In the genomic region with DNA sequence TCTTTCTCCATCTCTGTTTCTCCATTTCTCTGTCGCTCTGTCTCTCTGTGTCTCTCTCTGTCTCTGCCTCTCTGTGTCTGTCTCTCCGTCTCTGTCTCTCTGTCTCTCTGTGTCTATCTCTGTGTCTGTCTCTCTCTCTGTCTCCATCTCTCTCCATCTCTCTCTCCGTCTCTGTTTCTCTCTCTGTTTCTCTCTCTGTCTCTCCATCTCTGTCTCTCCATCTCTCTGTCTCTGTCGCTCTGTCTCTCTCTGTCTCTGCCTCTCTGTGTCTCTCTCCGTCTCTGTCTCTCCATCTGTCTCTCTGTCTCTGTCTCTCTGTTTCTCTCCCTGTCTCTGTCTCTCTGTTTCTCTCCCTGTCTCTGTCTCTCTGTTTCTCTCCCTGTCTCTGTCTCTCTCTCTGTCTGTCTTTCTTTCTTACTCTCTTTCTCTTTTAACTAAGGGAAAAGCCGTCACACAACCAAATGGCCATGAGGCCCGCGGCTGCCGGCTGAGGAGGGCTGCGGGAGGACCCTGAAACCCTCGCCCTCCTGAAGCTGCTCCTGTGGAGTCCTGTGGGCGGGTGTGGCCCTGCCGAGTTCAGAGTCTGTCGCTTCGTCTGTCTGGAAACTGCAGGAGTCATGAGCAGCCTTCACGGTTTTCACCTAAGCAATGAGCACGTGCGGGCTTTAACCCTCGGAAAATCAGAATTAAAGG, we compare ENCODE assay signal across 16 cellular contexts. TPM values are rescaled to one million over a fixed set of nuclear protein-coding genes. Genes with fewer than 3 reads are reported as not detected.
DNase-seq lines count a peak whose midpoint lies in the region; ATAC-seq and TF ChIP-seq lines count a peak whose summit lies in the region.
"Had no signal": no experiment of that assay in that cellular context is flagged by ENCODE, and none has a peak within 500 bp of the region (broad histone marks: within the 10 kb centered on the region; RNA-seq: fewer than 3 reads in every experiment).

No MANE protein-coding gene starts in this region.

- peak overlapping the region; percentile 24 to 93 (median 86) for H3K27ac Mint-ChIP-seq in CD4-positive, alpha-beta memory T cell
- H3K27ac Mint-ChIP-seq in activated T-helper 2 cell treated with anti-CD3 and anti-CD28 coated beads, Interferon-gamma antibody, Interleukin-2, Interleukin-4, amounts not matched to agents 10 μg/mL and 5 μg/mL and 100 μg/mL, durations not matched to agents 14 hours and 24 hours and 36 hours, result peak overlapping the region; percentile 44
- peak overlapping the region; percentile 2 to 51 for H3K27ac Mint-ChIP-seq in natural killer cell

- H3K27me3 Mint-ChIP-seq in CD4-positive, alpha-beta memory T cell, result no peaks in the 10 kb centered on the region
- H3K27me3 Mint-ChIP-seq in activated T-helper 2 cell treated with anti-CD3 and anti-CD28 coated beads, Interferon-gamma antibody, Interleukin-2, Interleukin-4, amounts not matched to agents 10 μg/mL and 5 μg/mL and 100 μg/mL, durations not matched to agents 14 hours and 24 hours and 36 hours (ENCODE audit: low read depth), result no peaks in the 10 kb centered on the region
- H3K27me3 Mint-ChIP-seq in natural killer cell (ENCODE audit: low read depth in 2 of 2), result no peaks in the 10 kb centered on the region

- H3K27me3 ChIP-seq in CD4-positive, alpha-beta memory T cell (ENCODE audit: insufficient read depth, low read length), result no peaks in the 10 kb centered on the region
- H3K27me3 ChIP-seq: uterus had no signal

- DNase-seq in NCI-H748 (lab: John Stamatoyannopoulos, UW; ENCODE audit: unreplicated experiment) (peak; percentile 15), NCI-H748 treated with DMSO at 0.1 percent for 48 hours (lab: John Stamatoyannopoulos, UW) (no peak), natural killer cell (no peak), foreskin melanocyte (no peak)
- DNase-seq in CD4-positive, alpha-beta memory T cell, result no peak
- no peak for DNase-seq in activated T-helper 2 cell treated with anti-CD3 and anti-CD28 coated beads, Interferon-gamma antibody, Interleukin-2, Interleukin-4, amounts not matched to agents 10 μg/mL and 5 μg/mL and 100 μg/mL, durations not matched to agents 14 hours and 24 hours and 36 hours (ENCODE audit: low spot score)
- DNase-seq: activated T-cell treated with anti-CD3 and anti-CD28 coated beads for 4 hours; anterior cingulate cortex; C1 segment of cervical spinal cord; EL; KG1; NCI-H1092; stimulated activated naive CD4-positive, alpha-beta T cell; uterus had no signal

- H3K9me3 Mint-ChIP-seq in CD4-positive, alpha-beta memory T cell, result peaks cover 0 to 4% (median 0%) of the 10 kb centered on the region in 8 donors
- no peaks in the 10 kb centered on the region for H3K9me3 Mint-ChIP-seq in activated T-helper 2 cell treated with anti-CD3 and anti-CD28 coated beads, Interferon-gamma antibody, Interleukin-2, Interleukin-4, amounts not matched to agents 10 μg/mL and 5 μg/mL and 100 μg/mL, durations not matched to agents 14 hours and 24 hours and 36 hours
- H3K9me3 Mint-ChIP-seq in natural killer cell, result no peaks in the 10 kb centered on the region

- POLR2A ChIA-PET in CD4-positive, alpha-beta memory T cell (lab: Charles Lee; ENCODE audit: partially characterized antibody), result no interaction called here

- H3K4me3 ChIP-seq in CD4-positive, alpha-beta memory T cell (ENCODE audit: low read length in 2 of 2), result no peak overlapping the region
- H3K4me3 ChIP-seq: uterus had no signal

- ATAC-seq in natural killer cell (no peak), HG03432 (IDR thresholded peaks at IDR 0.05; ENCODE audit: unreplicated experiment) (no peak), GM18867 (IDR thresholded peaks at IDR 0.05; ENCODE audit: unreplicated experiment) (no peak)

- intact Hi-C loops in CD4-positive, alpha-beta memory T cell (cut with micrococcal nuclease), result no loop called here
- intact Hi-C loops in activated T-helper 2 cell treated with anti-CD3 and anti-CD28 coated beads, Interferon-gamma antibody, Interleukin-2, Interleukin-4, amounts not matched to agents 10 μg/mL and 5 μg/mL and 100 μg/mL, durations not matched to agents 14 hours and 24 hours and 36 hours (cut with micrococcal nuclease), result no loop called here
- intact Hi-C loops in natural killer cell (cut with micrococcal nuclease), result no loop called here

- H3K9me3 ChIP-seq in CD4-positive, alpha-beta memory T cell (ENCODE audit: control insufficient read depth in 1 of 2, low read length in 2 of 2), result no peaks in the 10 kb centered on the region
- H3K9me3 ChIP-seq: uterus had no signal

- H3K4me3 Mint-ChIP-seq in CD4-positive, alpha-beta memory T cell, result peak overlapping the region in 3 of 8 donors; percentile 18 to 41 (median 22)
- H3K4me3 Mint-ChIP-seq in activated T-helper 2 cell treated with anti-CD3 and anti-CD28 coated beads, Interferon-gamma antibody, Interleukin-2, Interleukin-4, amounts not matched to agents 10 μg/mL and 5 μg/mL and 100 μg/mL, durations not matched to agents 14 hours and 24 hours and 36 hours (ENCODE audit: low read depth), result no peak overlapping the region
- no peak overlapping the region for H3K4me3 Mint-ChIP-seq in natural killer cell

- H3K36me3 Mint-ChIP-seq in CD4-positive, alpha-beta memory T cell, result peaks cover 26 to 44% of the 10 kb centered on the region in 2 donors
- H3K36me3 Mint-ChIP-seq in activated T-helper 2 cell treated with anti-CD3 and anti-CD28 coated beads, Interferon-gamma antibody, Interleukin-2, Interleukin-4, amounts not matched to agents 10 μg/mL and 5 μg/mL and 100 μg/mL, durations not matched to agents 14 hours and 24 hours and 36 hours (ENCODE audit: low read depth), result peaks cover 45% of the 10 kb centered on the region
- no peaks in the 10 kb centered on the region for H3K36me3 Mint-ChIP-seq in natural killer cell

- peaks cover 24 to 56% (median 39%) of the 10 kb centered on the region in 4 donors for H3K4me1 Mint-ChIP-seq in CD4-positive, alpha-beta memory T cell
- peaks cover 15% of the 10 kb centered on the region for H3K4me1 Mint-ChIP-seq in activated T-helper 2 cell treated with anti-CD3 and anti-CD28 coated beads, Interferon-gamma antibody, Interleukin-2, Interleukin-4, amounts not matched to agents 10 μg/mL and 5 μg/mL and 100 μg/mL, durations not matched to agents 14 hours and 24 hours and 36 hours (ENCODE audit: low read depth)
- peaks cover 33 to 48% of the 10 kb centered on the region in 2 donors for H3K4me1 Mint-ChIP-seq in natural killer cell

- no peak for TF ChIP-seq CTCF in natural killer cell (IDR thresholded peaks at IDR 0.05)

- H3K4me1 ChIP-seq in CD4-positive, alpha-beta memory T cell (ENCODE audit: insufficient read depth, low read length), result no peaks in the 10 kb centered on the region
- H3K4me1 ChIP-seq: uterus had no signal

- CTCF ChIA-PET in CD4-positive, alpha-beta memory T cell (lab: Charles Lee; ENCODE audit: partially characterized antibody), result no interaction called here

- H3K36me3 ChIP-seq in CD4-positive, alpha-beta memory T cell (ENCODE audit: insufficient read depth, low read length), result peaks cover 18% of the 10 kb centered on the region
- H3K36me3 ChIP-seq: uterus had no signal

- H3K27ac ChIP-seq in CD4-positive, alpha-beta memory T cell (ENCODE audit: low read depth, low read length), result no peak overlapping the region

RNA-seq across cellular contexts. Expression of a gene that starts 29.3 kb away (rescaled TPM):
- total RNA-seq in CD4-positive, alpha-beta memory T cell, result 10 to 100 TPM; 64.3 to 69.6 TPM
- 10 to 100 TPM; 15.3 to 45.5 TPM for polyA plus RNA-seq in CD4-positive, alpha-beta memory T cell
- total RNA-seq in activated T-helper 2 cell treated with anti-CD3 and anti-CD28 coated beads, Interferon-gamma antibody, Interleukin-2, Interleukin-4, amounts not matched to agents 10 μg/mL and 5 μg/mL and 100 μg/mL, durations not matched to agents 14 hours and 24 hours and 36 hours, result 95.0 and 99.9 TPM in 2 replicates
- 10 to 100 TPM; 35.8 to 47.4 (median 37.1) TPM for total RNA-seq in natural killer cell

Comparison
In these comparisons a context has a peak if more than half of its experiments do, and no peak if none do; other contexts are left out.
1. H3K27ac Mint-ChIP-seq: peak in every context shown above with its lines; median percentile 86 in CD4-positive, alpha-beta memory T cell; 44 in activated T-helper 2 cell treated with anti-CD3 and anti-CD28 coated beads, Interferon-gamma antibody, Interleukin-2, Interleukin-4, amounts not matched to agents 10 μg/mL and 5 μg/mL and 100 μg/mL, durations not matched to agents 14 hours and 24 hours and 36 hours; 26 in natural killer cell.